8 cellular contexts compared by ENCODE assay signal in the genomic region with DNA sequence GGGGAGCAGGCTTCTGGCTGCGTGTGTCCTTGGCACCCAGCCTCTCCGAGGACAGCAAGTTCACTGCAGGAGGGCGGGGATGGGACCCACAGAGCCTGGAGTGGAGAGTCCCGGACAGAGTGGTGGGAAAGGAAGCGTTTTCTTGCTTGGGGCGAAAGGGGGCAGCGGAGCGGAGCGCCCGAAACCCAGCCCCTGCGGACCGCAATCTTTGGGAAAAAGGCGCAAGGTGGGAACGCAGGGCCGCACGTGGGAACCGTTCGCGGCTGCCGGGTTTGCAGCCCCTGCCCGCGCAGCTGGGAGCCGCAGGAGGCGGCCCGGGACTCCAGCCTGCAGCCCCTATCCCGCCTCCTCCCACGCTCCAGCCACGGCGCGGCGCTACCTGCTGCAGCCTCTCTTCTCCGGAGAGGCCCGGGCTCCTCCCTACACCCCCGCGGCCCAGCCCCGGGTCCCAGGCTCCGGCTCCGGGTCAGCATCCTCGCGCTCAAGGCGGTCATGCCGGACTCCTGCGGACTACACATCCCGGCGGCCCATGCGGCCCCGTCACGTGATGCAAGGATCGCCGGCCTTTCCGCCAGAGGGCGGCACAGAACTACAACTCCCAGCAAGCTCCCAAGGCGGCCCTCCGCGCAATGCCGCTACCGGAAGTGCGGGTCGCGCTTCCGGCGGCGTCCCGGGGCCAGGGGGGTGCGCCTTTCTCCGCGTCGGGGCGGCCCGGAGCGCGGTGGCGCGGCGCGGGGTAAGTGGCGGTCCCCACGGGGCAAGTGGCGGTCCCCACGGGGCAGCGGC. TPM values are rescaled to one million over a fixed set of nuclear protein-coding genes. Genes with fewer than 3 reads are reported as not detected.
DNase-seq lines count a peak whose midpoint lies in the region; ATAC-seq and TF ChIP-seq lines count a peak whose summit lies in the region.

Gene NTHL1, minus strand, starts transcription at position 505 of the 786 bp plus-strand sequence. Its CDS starts 11 bp downstream, at position 494.
Gene TSC2, plus strand, starts transcription at position 656 of the 786 bp plus-strand sequence. CDS start 631 bp downstream, outside the sequence.

- H3K4me3 ChIP-seq in right cardiac atrium (ENCODE audit: low read length) (peak within 1 kb of the TSS; percentile 91), vagina (peak within 1 kb of the TSS; percentile 88 to 91)

- intact Hi-C loops in right cardiac atrium (cut with DNase I) = no loop called here
- intact Hi-C loops in vagina (cut with DNase I) = loop anchor here (10.0 kb wide), 1 partner anchor 893 kb away; the partner anchor contains the start of gene CACNA1H

- H3K9me3 ChIP-seq in T-helper 17 cell (ENCODE audit: control insufficient read depth, low read length, poor library complexity, severe bottlenecking) = no peaks in the 10 kb centered on the region
- no peaks in the 10 kb centered on the region for H3K9me3 ChIP-seq in right cardiac atrium (ENCODE audit: control insufficient read depth, low read length)
- H3K9me3 ChIP-seq in vagina = no peaks in the 10 kb centered on the region

- peaks cover 0 to 20% of the 10 kb centered on the region in 2 donors for H3K36me3 ChIP-seq in vagina

- in situ Hi-C loops in GM13977 (cut with MboI; ENCODE audit: low pct_unique_long_range_greater_than_20kb, low sequenced_read_pairs, unreplicated experiment) = no loop called here

- no peaks in the 10 kb centered on the region for H3K36me3 Mint-ChIP-seq in T-helper 17 cell (ENCODE audit: low read depth)

- H3K27me3 ChIP-seq in right cardiac atrium (ENCODE audit: control insufficient read depth, insufficient read depth) = no peaks in the 10 kb centered on the region
- no peaks in the 10 kb centered on the region for H3K27me3 ChIP-seq in vagina

- peaks cover 4% of the 10 kb centered on the region for H3K4me1 ChIP-seq in right cardiac atrium (ENCODE audit: control insufficient read depth, insufficient read depth, low read length)
- H3K4me1 ChIP-seq in vagina = peaks cover 50% of the 10 kb centered on the region

- DNase-seq in GM13977 (ENCODE audit: low spot score) = peak; percentile 100
- DNase-seq in NCI-H1694 treated with DMSO at 0.1 percent for 48 hours (lab: John Stamatoyannopoulos, UW) = peak; percentile 78
- DNase-seq in T-helper 17 cell = peak; percentile 84 to 88 (median 87)
- peak; percentile 97 to 99 (median 98) for DNase-seq in right cardiac atrium
- DNase-seq in putamen (ENCODE audit: low spot score) = peak; percentile 96
- peak in 1 of 2 donors; percentile 97 for DNase-seq in vagina (ENCODE audit: extremely low spot score in 2 of 2)

- WGBS in right cardiac atrium = under 1% methylated on average over 81 of the region's 81 CpGs

- TF ChIP-seq POLR2A in vagina (IDR thresholded peaks at IDR 0.05) = peak in 1 of 2 donors; percentile 11

- no peaks in the 10 kb centered on the region for H3K27me3 Mint-ChIP-seq in T-helper 17 cell

- H3K4me3 Mint-ChIP-seq in T-helper 17 cell = peak within 1 kb of the TSS; percentile 92

- H3K27ac ChIP-seq in angular gyrus (ENCODE audit: low read depth, low read length) = peak within 1 kb of the TSS; percentile 70
- peak within 1 kb of the TSS; percentile 44 for H3K27ac ChIP-seq in right cardiac atrium (ENCODE audit: low read length)
- H3K27ac ChIP-seq in vagina = peak within 1 kb of the TSS; percentile 80

- TF ChIP-seq CTCF in GM13977 (IDR thresholded peaks at IDR 0.05; ENCODE audit: extremely low read depth, insufficient read depth, missing control alignments) (peak; percentile 1), vagina (IDR thresholded peaks at IDR 0.05) (peak in 2 of 3 experiments; percentile 32 to 58)

- H3K4me1 Mint-ChIP-seq in T-helper 17 cell = peaks cover 10% of the 10 kb centered on the region

- ATAC-seq in HG02870 (IDR thresholded peaks at IDR 0.05; ENCODE audit: unreplicated experiment) = peak; percentile 93
- peak; percentile 96 for ATAC-seq in T-helper 17 cell
- ATAC-seq in right cardiac atrium = peak; percentile 82 to 95

- H3K27ac Mint-ChIP-seq in T-helper 17 cell = peak within 1 kb of the TSS; percentile 69

RNA-seq across cellular contexts. Expression of gene NTHL1, which starts in this region (rescaled TPM):
- total RNA-seq in T-helper 17 cell (1 to 10 TPM; 6.7 to 6.8 TPM), right cardiac atrium (10 to 100 TPM in 3 of 4 donors, 1 to 10 TPM in 1; 4.3 to 14.0 (median 12.5) TPM), vagina (28.5 TPM)
- 21.3 TPM for polyA plus RNA-seq in right cardiac atrium

RNA-seq across cellular contexts. Expression of gene TSC2, which starts in this region (rescaled TPM):
- total RNA-seq in T-helper 17 cell = 100 to 1,000 TPM; 123 TPM
- total RNA-seq in right cardiac atrium = 10 to 100 TPM; 67.3 to 72.4 (median 69.4) TPM
- 34.7 TPM for polyA plus RNA-seq in right cardiac atrium
- 78.6 TPM for total RNA-seq in vagina
